8 cellular contexts compared by ENCODE assay signal in genomic region chr11:1761857-1762536, GRCh38. TPM values are rescaled to one million over a fixed set of nuclear protein-coding genes. Genes with fewer than 3 reads are reported as not detected.
DNase-seq lines count a peak whose midpoint lies in the region; ATAC-seq, FAIRE-seq and TF ChIP-seq lines count a peak whose summit lies in the region.

No MANE protein-coding gene starts in this region.

- 76 to 86% methylated on average over 5 to 12 of the region's 12 CpGs for WGBS in upper lobe of left lung, 2 donors

- no peak for FAIRE-seq in urothelium cell line (lab: Jason Lieb, UNC)

- H3K27me3 ChIP-seq in duodenal mucosa (ENCODE audit: control insufficient read depth in 1 of 2, insufficient read depth in 2 of 2, low read length in 2 of 2) (no peaks in the 10 kb centered on the region), muscle layer of colon (ENCODE audit: control insufficient read depth in 1 of 2, insufficient read depth in 2 of 2, low read length in 2 of 2) (no peaks in the 10 kb centered on the region), upper lobe of left lung (no peaks in the 10 kb centered on the region)

- H3K9ac ChIP-seq in duodenal mucosa (ENCODE audit: low read depth in 1 of 2, low read length in 2 of 2), result peak overlapping the region; percentile 95 to 99
- peak overlapping the region; percentile 80 for H3K9ac ChIP-seq in muscle layer of colon (ENCODE audit: low read length)

- DNase-seq in activated CD8-positive, alpha-beta memory T cell treated with anti-CD3 and anti-CD28 coated beads, Interleukin-2, amount 10 ng/mL, durations not matched to agents 7 days and 5 days, result no peak
- no peak for DNase-seq in activated CD8-positive, alpha-beta memory T cell treated with anti-CD3 and anti-CD28 coated beads, Interleukin-2, amount 50 U/mL, for 4 hours
- DNase-seq in upper lobe of left lung (peak; percentile 21 to 43), SHP77 (lab: John Stamatoyannopoulos, UW) (no peak), urothelium cell line (ENCODE audit: low spot score) (no peak)

- H3K36me3 ChIP-seq in duodenal mucosa (ENCODE audit: control insufficient read depth in 1 of 2, insufficient read depth in 2 of 2, low read length in 2 of 2) (peaks cover 14 to 43% of the 10 kb centered on the region in 2 donors), muscle layer of colon (ENCODE audit: insufficient read depth, low read length) (peaks cover 12% of the 10 kb centered on the region), upper lobe of left lung (peaks cover 15 to 43% (median 41%) of the 10 kb centered on the region in 4 donors)

- H3K27me3 Mint-ChIP-seq in activated CD8-positive, alpha-beta memory T cell treated with anti-CD3 and anti-CD28 coated beads, Interleukin-2, amount 10 ng/mL, durations not matched to agents 7 days and 5 days, result no peaks in the 10 kb centered on the region

- no peaks in the 10 kb centered on the region for H3K9me3 Mint-ChIP-seq in activated CD8-positive, alpha-beta memory T cell treated with anti-CD3 and anti-CD28 coated beads, Interleukin-2, amount 10 ng/mL, durations not matched to agents 7 days and 5 days (ENCODE audit: low read depth)

- TF ChIP-seq EP300 in upper lobe of left lung (IDR thresholded peaks at IDR 0.05), result no peak

- H3K27ac ChIP-seq in duodenal mucosa (ENCODE audit: low read depth, low read length) (peak overlapping the region; percentile 94), muscle layer of colon (ENCODE audit: low read depth, low read length) (peak overlapping the region; percentile 80), upper lobe of left lung (peak overlapping the region; percentile 90 to 97 (median 93))

- peak overlapping the region; percentile 49 for H3K27ac Mint-ChIP-seq in activated CD8-positive, alpha-beta memory T cell treated with anti-CD3 and anti-CD28 coated beads, Interleukin-2, amount 10 ng/mL, durations not matched to agents 7 days and 5 days

- no peak for TF ChIP-seq CTCF in upper lobe of left lung (IDR thresholded peaks at IDR 0.05)

- no peak for TF ChIP-seq POLR2A in upper lobe of left lung (IDR thresholded peaks at IDR 0.05)

- peaks cover 53% of the 10 kb centered on the region for H3K4me1 Mint-ChIP-seq in activated CD8-positive, alpha-beta memory T cell treated with anti-CD3 and anti-CD28 coated beads, Interleukin-2, amount 10 ng/mL, durations not matched to agents 7 days and 5 days

- ATAC-seq in activated CD8-positive, alpha-beta memory T cell treated with anti-CD3 and anti-CD28 coated beads, Interleukin-2, amount 10 ng/mL, durations not matched to agents 7 days and 5 days, result no peak
- ATAC-seq in upper lobe of left lung (ENCODE audit: low FRiP score in 2 of 2) (no peak), GM18858 (IDR thresholded peaks at IDR 0.05; ENCODE audit: unreplicated experiment) (no peak)

- H3K4me3 ChIP-seq in duodenal mucosa (ENCODE audit: low read depth in 1 of 2, low read length in 2 of 2) (peak overlapping the region; percentile 85 to 90), muscle layer of colon (ENCODE audit: low read depth in 1 of 2, low read length in 2 of 2) (peak overlapping the region; percentile 81 to 96), upper lobe of left lung (peak overlapping the region in 3 of 4 donors; percentile 96 to 99 (median 98))

- peaks cover 4% of the 10 kb centered on the region for H3K36me3 Mint-ChIP-seq in activated CD8-positive, alpha-beta memory T cell treated with anti-CD3 and anti-CD28 coated beads, Interleukin-2, amount 10 ng/mL, durations not matched to agents 7 days and 5 days

- H3K9me3 ChIP-seq in duodenal mucosa (ENCODE audit: control insufficient read depth in 1 of 2, low read length in 2 of 2) (no peaks in the 10 kb centered on the region), muscle layer of colon (ENCODE audit: low read length) (no peaks in the 10 kb centered on the region), upper lobe of left lung (no peaks in the 10 kb centered on the region)

- H3K4me3 Mint-ChIP-seq in activated CD8-positive, alpha-beta memory T cell treated with anti-CD3 and anti-CD28 coated beads, Interleukin-2, amount 10 ng/mL, durations not matched to agents 7 days and 5 days, result peak overlapping the region; percentile 63

- H3K4me1 ChIP-seq in duodenal mucosa (ENCODE audit: control insufficient read depth in 1 of 2, insufficient read depth in 2 of 2, low read length in 2 of 2) (peaks cover 41 to 62% of the 10 kb centered on the region in 2 donors), muscle layer of colon (ENCODE audit: insufficient read depth, low read length) (peaks cover 33% of the 10 kb centered on the region), upper lobe of left lung (peaks cover 37 to 72% (median 67%) of the 10 kb centered on the region in 4 donors)

- CTCF ChIA-PET in activated CD8-positive, alpha-beta memory T cell treated with anti-CD3 and anti-CD28 coated beads, Interleukin-2, amount 10 ng/mL, durations not matched to agents 7 days and 5 days (lab: Charles Lee), result interaction anchor here (0.7 to 2.3 kb wide), 5 partner anchors 15 to 120 kb away, joined by 3 to 14 read pairs (median 4); no protein-coding TSS in a partner anchor

RNA-seq across cellular contexts. Expression of gene CTSD, which starts 1.7 kb away (rescaled TPM):
- total RNA-seq in activated CD8-positive, alpha-beta memory T cell treated with anti-CD3 and anti-CD28 coated beads, Interleukin-2, amount 10 ng/mL, durations not matched to agents 7 days and 5 days, result 100 to 1,000 TPM; 133 to 165 TPM
- total RNA-seq in upper lobe of left lung, result 1,000 to 10,000 TPM in 5 of 6 donors, 100 to 1,000 TPM in 1; 993 to 3,355 (median 2,221) TPM

RNA-seq across cellular contexts. Expression of gene IFITM10, which starts 11.6 kb away (rescaled TPM):
- 1 to 10 TPM in 1 of 2 experiments, under 1 TPM in 1; 0.96 to 1.3 TPM for total RNA-seq in activated CD8-positive, alpha-beta memory T cell treated with anti-CD3 and anti-CD28 coated beads, Interleukin-2, amount 10 ng/mL, durations not matched to agents 7 days and 5 days
- 10 to 100 TPM in 4 of 6 donors, 1 to 10 TPM in 2; 8.7 to 28.3 (median 14.2) TPM for total RNA-seq in upper lobe of left lung

Comparison
In these comparisons a context has a peak if more than half of its experiments do, and no peak if none do; other contexts are left out.
1. DNase-seq: peak in upper lobe of left lung (2 of 2); none in activated CD8-positive, alpha-beta memory T cell treated with anti-CD3 and anti-CD28 coated beads, Interleukin-2, amount 10 ng/mL, durations not matched to agents 7 days and 5 days (single experiment), activated CD8-positive, alpha-beta memory T cell treated with anti-CD3 and anti-CD28 coated beads, Interleukin-2, amount 50 U/mL, for 4 hours (single experiment), SHP77 (0 of 2) and urothelium cell line (single experiment).
2. RNA of gene CTSD, which starts 1.7 kb away (total RNA-seq): 993 to 3,355 TPM in upper lobe of left lung; 133 to 165 TPM in activated CD8-positive, alpha-beta memory T cell treated with anti-CD3 and anti-CD28 coated beads, Interleukin-2, amount 10 ng/mL, durations not matched to agents 7 days and 5 days; every median in the first group is over 4 times any median in the second.
3. RNA of gene IFITM10, which starts 11.6 kb away (total RNA-seq): 8.7 to 28.3 TPM in upper lobe of left lung; 0.96 to 1.3 TPM in activated CD8-positive, alpha-beta memory T cell treated with anti-CD3 and anti-CD28 coated beads, Interleukin-2, amount 10 ng/mL, durations not matched to agents 7 days and 5 days; every median in the first group is over 4 times any median in the second.
4. Peak in every context shown above with its lines, with median percentiles within 50 percentile points of each other: H3K27ac ChIP-seq and H3K4me3 ChIP-seq.